Comparison of ENCODE assay signal across 11 cellular contexts in the genomic region with DNA sequence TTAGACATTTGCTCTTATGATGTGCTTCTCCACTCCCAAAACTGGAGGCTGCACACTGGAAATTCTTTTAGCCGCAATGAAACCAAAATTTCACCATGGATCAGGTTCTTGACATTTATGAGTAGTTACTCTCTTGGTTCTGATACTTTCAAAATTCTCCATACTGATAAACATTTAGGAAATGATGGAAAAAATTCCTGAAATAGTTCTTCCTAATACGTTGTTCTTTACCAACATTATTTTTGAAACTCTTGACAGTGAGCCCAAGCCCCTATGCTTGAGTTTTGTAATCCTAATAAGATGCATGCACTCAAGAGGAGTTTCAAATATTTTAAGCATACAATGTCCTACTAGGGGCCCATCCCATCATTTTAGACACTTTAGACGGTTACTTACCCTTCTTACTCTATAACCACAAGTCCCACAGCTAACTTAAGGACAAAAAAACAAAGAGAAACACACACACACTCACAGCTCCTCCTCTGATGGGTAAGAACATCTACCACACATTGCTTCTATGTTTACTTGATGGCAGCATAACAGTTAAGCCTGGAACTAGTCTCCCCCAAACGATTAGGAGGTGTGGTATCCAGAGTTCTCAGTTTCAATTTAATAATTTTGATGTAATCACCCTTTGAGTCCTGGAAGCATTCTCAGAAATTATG. TPM values are rescaled to one million over a fixed set of nuclear protein-coding genes. Genes with fewer than 3 reads are reported as not detected.
DNase-seq lines count a peak whose midpoint lies in the region; ATAC-seq and TF ChIP-seq lines count a peak whose summit lies in the region.
"Had no signal": no experiment of that assay in that cellular context is flagged by ENCODE, and none has a peak within 500 bp of the region (broad histone marks: within the 10 kb centered on the region; RNA-seq: fewer than 3 reads in every experiment).

No MANE protein-coding gene starts in this region.

- ATAC-seq in DND-41 (ENCODE audit: insufficient read depth, low read depth) (no peak), GM18909 (IDR thresholded peaks at IDR 0.05; ENCODE audit: poor library complexity, unreplicated experiment) (no peak)
- ATAC-seq: left cardiac atrium had no signal

- peaks cover 11% of the 10 kb centered on the region for H3K27me3 Mint-ChIP-seq in glutamatergic neuron (ENCODE audit: unreplicated experiment)

- H2AFZ ChIP-seq in DND-41 (ENCODE audit: low read depth, low read length) (no peak overlapping the region), PC-9 (no peak overlapping the region)

- H3K4me1 Mint-ChIP-seq in glutamatergic neuron (ENCODE audit: low read depth, unreplicated experiment), result peaks cover 49% of the 10 kb centered on the region

- BruUV-seq in PC-9 (replicated peaks; lab: Mats Ljungman, UMichigan), result no TSS peak

- CTCF ChIA-PET in PC-9 (lab: Charles Lee), result interaction anchor here (0.6 kb wide), 2 partner anchors 36 to 139 kb away, joined by 3 to 4 read pairs; no protein-coding TSS in a partner anchor

- H3K9ac ChIP-seq in DND-41 (ENCODE audit: low read depth, low read length) (0 out of 2 replicates have a peak overlapping the region, but pooled peaks have one; percentile 11), skeletal muscle tissue (ENCODE audit: low read depth in 1 of 3, low read length in 3 of 3) (peak overlapping the region in 1 of 3 donors; percentile 75)

- H3K27me3 ChIP-seq in DND-41 (ENCODE audit: insufficient read depth, low read length, poor library complexity) (no peaks in the 10 kb centered on the region), PC-9 (ENCODE audit: insufficient read depth, low read depth) (no peaks in the 10 kb centered on the region), skeletal muscle tissue (ENCODE audit: control insufficient read depth in 3 of 3, insufficient read depth in 3 of 3, low read length in 3 of 3) (no peaks in the 10 kb centered on the region)

- H3K4me1 ChIP-seq in DND-41 (ENCODE audit: insufficient read depth, low read length) (peaks cover 61% of the 10 kb centered on the region), PC-9 (replicated peaks; ENCODE audit: insufficient read depth) (peaks cover 29% of the 10 kb centered on the region), skeletal muscle tissue (ENCODE audit: control insufficient read depth in 3 of 3, insufficient read depth in 3 of 3, low read length in 3 of 3) (peaks cover 55 to 65% (median 57%) of the 10 kb centered on the region in 3 donors)

- H3K4me3 Mint-ChIP-seq in glutamatergic neuron (ENCODE audit: unreplicated experiment), result peak overlapping the region; percentile 83

- DNase-seq in DND-41 (no peak), PC-9 (peak in 1 of 2 experiments; percentile 6), glutamatergic neuron (no peak), NCI-H2171 (lab: John Stamatoyannopoulos, UW) (no peak)
- DNase-seq in activated CD4-positive, alpha-beta T cell treated with anti-CD3 and anti-CD28 coated beads for 4 hours, result no peak
- DNase-seq: activated CD4-positive, alpha-beta T cell treated with anti-CD3 and anti-CD28 coated beads for 1 hour; left cardiac atrium; NCI-H2029 treated with DMSO at 0.1 percent for 48 hours; stimulated activated naive CD4-positive, alpha-beta T cell had no signal

- H4K20me1 ChIP-seq in DND-41 (ENCODE audit: insufficient read depth, low read length) (peaks cover 51% of the 10 kb centered on the region), PC-9 (ENCODE audit: insufficient read depth) (peaks cover 15% of the 10 kb centered on the region; the same call in 1 of the 2 replicates)

- TF ChIP-seq CTCF in DND-41 (IDR thresholded peaks at IDR 0.05; ENCODE audit: borderline replicate concordance, extremely low read depth, low read length, poor library complexity, severe bottlenecking), result no peak
- TF ChIP-seq CTCF in PC-9 (conservative IDR thresholded peaks at IDR 0.05), result no peak
- TF ChIP-seq CTCF in glutamatergic neuron (IDR thresholded peaks at IDR 0.05; ENCODE audit: partially characterized antibody, unreplicated experiment), result no peak

- no peaks in the 10 kb centered on the region for H3K36me3 Mint-ChIP-seq in glutamatergic neuron (ENCODE audit: unreplicated experiment)

- no peaks in the 10 kb centered on the region for H3K9me3 ChIP-seq in DND-41 (ENCODE audit: insufficient read depth, low read length, severe bottlenecking)
- H3K9me3 ChIP-seq in PC-9 (ENCODE audit: insufficient read depth, low read depth), result no peaks in the 10 kb centered on the region
- no peaks in the 10 kb centered on the region for H3K9me3 ChIP-seq in skeletal muscle tissue (ENCODE audit: control insufficient read depth in 3 of 3, low read length in 3 of 3)

- H3K4me3 ChIP-seq in DND-41 (ENCODE audit: low read depth in 1 of 2, low read length in 2 of 2) (no peak overlapping the region), PC-9 (peak overlapping the region; percentile 41; the same call in 1 of the 2 replicates), skeletal muscle tissue (ENCODE audit: low read length in 3 of 3) (peak overlapping the region; percentile 22 to 42 (median 34))

- H3K27ac ChIP-seq in DND-41 (ENCODE audit: low read length), result no peak overlapping the region
- peak overlapping the region; percentile 77 for H3K27ac ChIP-seq in PC-9
- H3K27ac ChIP-seq in skeletal muscle tissue (ENCODE audit: low read depth, low read length), result no peak overlapping the region

- H3F3A ChIP-seq in PC-9 (ENCODE audit: insufficient read depth, low read depth), result peaks cover 27% of the 10 kb centered on the region

- H3K27ac Mint-ChIP-seq in glutamatergic neuron (ENCODE audit: unreplicated experiment), result no peak overlapping the region

- H3K4me2 ChIP-seq in DND-41 (ENCODE audit: insufficient read depth, low read length) (peak overlapping the region; percentile 68), PC-9 (peak overlapping the region; percentile 87)

- no peaks in the 10 kb centered on the region for H3K9me2 ChIP-seq in PC-9 (ENCODE audit: insufficient read depth)

- POLR2A ChIA-PET in PC-9 (lab: Charles Lee; ENCODE audit: unreplicated experiment), result no interaction called here

- H3K36me3 ChIP-seq in DND-41 (ENCODE audit: insufficient read depth, low read length) (peaks cover 57% of the 10 kb centered on the region), PC-9 (ENCODE audit: low read depth) (peaks cover 56% of the 10 kb centered on the region), skeletal muscle tissue (ENCODE audit: control insufficient read depth in 3 of 3, insufficient read depth in 3 of 3, low read length in 3 of 3) (peaks cover 8 to 21% (median 18%) of the 10 kb centered on the region in 3 donors)

- H3K9me3 Mint-ChIP-seq in glutamatergic neuron (ENCODE audit: unreplicated experiment), result peaks cover 11% of the 10 kb centered on the region

- intact Hi-C loops in PC-9 (cut with micrococcal nuclease; ENCODE audit: unreplicated experiment), result no loop called here

- H3K79me2 ChIP-seq in DND-41 (ENCODE audit: insufficient read depth, low read length) (peaks cover 74% of the 10 kb centered on the region), PC-9 (ENCODE audit: low read depth) (peaks cover 70% of the 10 kb centered on the region)

RNA-seq across cellular contexts. Expression of gene VEZF1, which starts 3.7 kb away (rescaled TPM):
- total RNA-seq in PC-9 (2021) (29.9 and 50.9 TPM in 2 replicates), glutamatergic neuron (ENCODE audit: unreplicated experiment) (88.3 TPM), skeletal muscle tissue (30.3 TPM)

RNA-seq across cellular contexts. Expression of gene SRSF1, which starts 22.7 kb away (rescaled TPM):
- total RNA-seq in PC-9 (2021), result 210 and 278 TPM in 2 replicates
- 227 TPM for total RNA-seq in glutamatergic neuron (ENCODE audit: unreplicated experiment)
- total RNA-seq in skeletal muscle tissue, result 224 TPM

RNA-seq across cellular contexts. Expression of gene CUEDC1, which starts 29.1 kb away (rescaled TPM):
- 60.7 and 61.4 TPM in 2 replicates for total RNA-seq in PC-9 (2021)
- total RNA-seq in glutamatergic neuron (ENCODE audit: unreplicated experiment), result 22.9 TPM
- total RNA-seq in skeletal muscle tissue, result 10.4 TPM

Comparison
In these comparisons a context has a peak if more than half of its experiments do, and no peak if none do; other contexts are left out.
1. H3K4me3 ChIP-seq: peak in PC-9 (single experiment) and skeletal muscle tissue (3 of 3); none in DND-41 (0 of 2).